Comparison of ENCODE assay signal across 8 cellular contexts in the genomic region with DNA sequence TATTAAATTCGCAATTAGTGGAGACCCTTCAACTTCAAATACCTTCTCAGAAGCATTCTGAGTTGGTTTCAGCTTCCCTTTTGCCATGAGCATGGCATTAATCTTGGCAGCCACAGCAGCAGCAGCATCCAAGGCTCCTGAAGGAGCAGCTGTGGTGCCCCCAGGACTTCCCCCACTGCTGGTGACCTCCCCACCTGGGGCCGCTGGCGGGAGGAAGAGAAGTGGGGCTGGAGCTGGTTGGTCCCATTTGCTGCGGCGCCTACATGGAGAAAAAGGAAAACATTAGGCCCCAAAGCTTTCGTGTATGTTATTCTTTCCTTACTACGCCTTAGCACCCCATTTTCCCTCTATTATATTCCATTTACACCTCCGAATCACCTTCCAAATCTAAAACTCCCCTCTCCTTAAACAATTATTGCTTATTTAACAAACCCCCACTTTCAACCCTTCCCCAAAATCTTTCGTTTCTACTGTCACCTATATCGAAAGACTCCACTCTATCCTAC. TPM values are rescaled to one million over a fixed set of nuclear protein-coding genes. Genes with fewer than 3 reads are reported as not detected.
DNase-seq lines count a peak whose midpoint lies in the region; ATAC-seq, FAIRE-seq and TF ChIP-seq lines count a peak whose summit lies in the region.

No MANE protein-coding gene starts in this region.

- no peak overlapping the region for H3K27ac Mint-ChIP-seq in astrocyte (ENCODE audit: unreplicated experiment)

- H3K9me3 ChIP-seq in cardiac muscle cell (ENCODE audit: low read depth), result no peaks in the 10 kb centered on the region
- H3K9me3 ChIP-seq in astrocyte (ENCODE audit: insufficient read depth, low read depth, low read length), result no peaks in the 10 kb centered on the region
- H3K9me3 ChIP-seq in right lobe of liver, result no peaks in the 10 kb centered on the region
- H3K9me3 ChIP-seq in uterus, result no peaks in the 10 kb centered on the region

- TF ChIP-seq CTCF in cardiac muscle cell (IDR thresholded peaks at IDR 0.05; ENCODE audit: low read depth, low read length), result no peak
- TF ChIP-seq CTCF in astrocyte (IDR thresholded peaks at IDR 0.05; ENCODE audit: insufficient read depth, low read depth, low read length), result no peak
- no peak for TF ChIP-seq CTCF in right lobe of liver (IDR thresholded peaks at IDR 0.05)
- no peak for TF ChIP-seq CTCF in uterus (IDR thresholded peaks at IDR 0.05)

- no peaks in the 10 kb centered on the region for H3K9me3 Mint-ChIP-seq in astrocyte (ENCODE audit: unreplicated experiment)

- peaks cover 5% of the 10 kb centered on the region for H3K36me3 Mint-ChIP-seq in astrocyte (ENCODE audit: low read depth, unreplicated experiment)

- H3K79me2 ChIP-seq in astrocyte (ENCODE audit: insufficient read depth, low read length), result peaks cover 54% of the 10 kb centered on the region

- intact Hi-C loops in cardiac septum (cut with DNase I), result loop anchor here (2.0 to 10.0 kb wide), 2 partner anchors 73 to 121 kb away; a partner anchor contains a TSS
- intact Hi-C loops in right lobe of liver (cut with DNase I), result no loop called here
- intact Hi-C loops in uterus (cut with DNase I; ENCODE audit: low total_unique reads), result no loop called here

- no peak overlapping the region for H3K4me3 Mint-ChIP-seq in astrocyte (ENCODE audit: unreplicated experiment)

- H3K27me3 Mint-ChIP-seq in astrocyte (ENCODE audit: low read depth, unreplicated experiment), result no peaks in the 10 kb centered on the region

- H3K27me3 ChIP-seq in cardiac muscle cell (no peaks in the 10 kb centered on the region), astrocyte (ENCODE audit: insufficient read depth, low read length) (no peaks in the 10 kb centered on the region), right lobe of liver (no peaks in the 10 kb centered on the region), uterus (no peaks in the 10 kb centered on the region)

- DNase-seq in cardiac muscle cell (ENCODE audit: low read depth in 1 of 2, low spot score in 1 of 2), result no peak
- no peak for DNase-seq in cardiac septum (ENCODE audit: low spot score)
- DNase-seq in astrocyte (ENCODE audit: low read depth), result no peak
- DNase-seq in right lobe of liver, result no peak
- DNase-seq in uterus, result no peak
- no peak for DNase-seq in SIG-M5 (lab: John Stamatoyannopoulos, UW)
- no peak for DNase-seq in NCI-H2196 (lab: John Stamatoyannopoulos, UW; ENCODE audit: unreplicated experiment)

- no peak for TF ChIP-seq POLR2A in right lobe of liver (IDR thresholded peaks at IDR 0.05)
- no peak for TF ChIP-seq POLR2A in uterus (IDR thresholded peaks at IDR 0.05)

- peak overlapping the region; percentile 89 for H3K27ac ChIP-seq in cardiac muscle cell
- H3K27ac ChIP-seq in astrocyte (ENCODE audit: low read depth, low read length), result peak overlapping the region; percentile 93
- H3K27ac ChIP-seq in right lobe of liver, result peak overlapping the region; percentile 81 to 91 (median 82)
- peak overlapping the region; percentile 93 to 96 for H3K27ac ChIP-seq in uterus

- H3K4me2 ChIP-seq in astrocyte (ENCODE audit: low read length), result peak overlapping the region; percentile 86

- H3K36me3 ChIP-seq in cardiac muscle cell (peaks cover 34% of the 10 kb centered on the region), astrocyte (ENCODE audit: insufficient read depth, low read length) (peaks cover 29% of the 10 kb centered on the region), right lobe of liver (peaks cover 0 to 41% (median 25%) of the 10 kb centered on the region in 4 donors), uterus (no peaks in the 10 kb centered on the region)

- FAIRE-seq in astrocyte (lab: Jason Lieb, UNC), result no peak

- peak overlapping the region; percentile 75 for H3K4me3 ChIP-seq in cardiac muscle cell
- H3K4me3 ChIP-seq in astrocyte (ENCODE audit: insufficient read depth, low read depth, low read length), result peak overlapping the region; percentile 80
- peak overlapping the region; percentile 56 to 97 (median 91) for H3K4me3 ChIP-seq in right lobe of liver
- peak overlapping the region; percentile 69 to 98 for H3K4me3 ChIP-seq in uterus

- peaks cover 28% of the 10 kb centered on the region for H3K4me1 ChIP-seq in cardiac muscle cell (ENCODE audit: low read depth)
- H3K4me1 ChIP-seq in astrocyte (ENCODE audit: insufficient read depth, low read length), result peaks cover 41% of the 10 kb centered on the region
- H3K4me1 ChIP-seq in right lobe of liver, result peaks cover 0 to 30% (median 9%) of the 10 kb centered on the region in 4 donors
- peaks cover 17 to 28% of the 10 kb centered on the region in 2 donors for H3K4me1 ChIP-seq in uterus

- H3K9ac ChIP-seq in astrocyte (ENCODE audit: low read length), result peak overlapping the region; percentile 99

- no peak overlapping the region for H2AFZ ChIP-seq in astrocyte (ENCODE audit: low read depth, low read length)

- peaks cover 15% of the 10 kb centered on the region for H3K4me1 Mint-ChIP-seq in astrocyte (ENCODE audit: low read depth, unreplicated experiment)

- 1% methylated on average over 10 of the region's 10 CpGs for WGBS in right lobe of liver (ENCODE audit: insufficient coverage, low coverage, low lambda C conversion rate, missing lambda C conversion rate)

- peaks cover 42% of the 10 kb centered on the region for H4K20me1 ChIP-seq in astrocyte (ENCODE audit: insufficient read depth, low read length)

- ATAC-seq in right lobe of liver (no peak), HG03565 (IDR thresholded peaks at IDR 0.05; ENCODE audit: unreplicated experiment) (no peak)

RNA-seq across cellular contexts. Expression of a gene that starts 0.6 kb away (rescaled TPM):
- total RNA-seq in cardiac muscle cell, result 61.0 and 86.4 TPM in 2 replicates
- polyA plus RNA-seq in cardiac muscle cell, result 26.6 and 31.5 TPM in 2 replicates
- total RNA-seq in cardiac septum, result 26.8 TPM
- total RNA-seq in astrocyte, result 44.6 and 48.2 TPM in 2 replicates
- 10 to 100 TPM; 14.1 to 19.0 (median 17.2) TPM for total RNA-seq in right lobe of liver
- 100 to 1,000 TPM in 1 of 4 donors, 10 to 100 TPM in 3; 28.8 to 139 (median 64.2) TPM for total RNA-seq in uterus

RNA-seq across cellular contexts. Expression of a gene that starts 7.8 kb away (rescaled TPM):
- total RNA-seq in cardiac muscle cell (0.33 TPM in 1 of 2 replicates, not detected in the other), cardiac septum (not detected), astrocyte (not detected in 2 replicates), right lobe of liver (not detected), uterus (not detected)
- 0.74 TPM in 1 of 2 replicates, not detected in the other for polyA plus RNA-seq in cardiac muscle cell

RNA-seq across cellular contexts. Expression of a gene that starts 22.5 kb away (rescaled TPM):
- 29.1 and 48.7 TPM in 2 replicates for total RNA-seq in cardiac muscle cell
- polyA plus RNA-seq in cardiac muscle cell, result 40.6 and 54.2 TPM in 2 replicates
- total RNA-seq in cardiac septum, result 26.2 TPM
- total RNA-seq in astrocyte, result 59.4 and 63.2 TPM in 2 replicates
- total RNA-seq in right lobe of liver, result 10 to 100 TPM in 3 of 6 experiments, 1 to 10 TPM in 3; 4.9 to 28.3 (median 11.3) TPM
- 10 to 100 TPM; 12.8 to 65.6 (median 41.8) TPM for total RNA-seq in uterus

RNA-seq across cellular contexts. Expression of a gene that starts 44.7 kb away (rescaled TPM):
- total RNA-seq in cardiac muscle cell (89.4 and 126 TPM in 2 replicates), cardiac septum (95.9 TPM), astrocyte (98.3 and 99.3 TPM in 2 replicates), right lobe of liver (10 to 100 TPM in 4 of 6 experiments, 1 to 10 TPM in 2; 7.9 to 23.8 (median 13.1) TPM), uterus (100 to 1,000 TPM in 1 of 4 donors, 10 to 100 TPM in 3; 59.4 to 178 (median 72.8) TPM)
- 38.6 and 54.9 TPM in 2 replicates for polyA plus RNA-seq in cardiac muscle cell
